In genomic region chr2:153834662-153835061, GRCh38 we compare ENCODE assay signal across 11 cellular contexts. TPM values are rescaled to one million over a fixed set of nuclear protein-coding genes. Genes with fewer than 3 reads are reported as not detected.
"Had no signal": no experiment of that assay in that cellular context is flagged by ENCODE, and none has a peak within 500 bp of the region (broad histone marks: within the 10 kb centered on the region; RNA-seq: fewer than 3 reads in every experiment).

No MANE protein-coding gene starts in this region.

- H3K9ac ChIP-seq: KMS-11 had no signal

- H3K4me3 ChIP-seq: GM23338 had no signal

- DNase-seq: H9, HCEC 1CT, Karpas-422, KBM-7 had no signal

- ATAC-seq: GM23338 had no signal

- FAIRE-seq: H1, H54, HTR-8/SVneo had no signal

- H2AFZ ChIP-seq: GM23338 had no signal

- H3K4me2 ChIP-seq: GM23338, KMS-11 had no signal

- H3K27ac ChIP-seq: KMS-11 had no signal

RNA-seq across cellular contexts. Expression of gene GALNT13, which starts 37.1 kb away (rescaled TPM):
- total RNA-seq: HT-29 had no signal
- polyA plus RNA-seq: IgD-negative memory B cell had no signal
